ENCODE assay signal across 11 cellular contexts in genomic region chr4:186700746-186701145, GRCh38. TPM values are rescaled to one million over a fixed set of nuclear protein-coding genes. Genes with fewer than 3 reads are reported as not detected.
A peak's percentile ranks its signal among the peaks of the same experiment; 100 is the strongest.
DNase-seq lines count a peak whose midpoint lies in the region; ATAC-seq and TF ChIP-seq lines count a peak whose summit lies in the region.
"Had no signal": no experiment of that assay in that cellular context is flagged by ENCODE, and none has a peak within 500 bp of the region (broad histone marks: within the 10 kb centered on the region; RNA-seq: fewer than 3 reads in every experiment).

No MANE protein-coding gene starts in this region.

- no peak overlapping the region for H3K4me3 Mint-ChIP-seq in osteocyte (ENCODE audit: unreplicated experiment)
- no peak overlapping the region for H3K4me3 Mint-ChIP-seq in activated CD4-positive, alpha-beta T cell treated with anti-CD3 and anti-CD28 coated beads for 36 hours
- H3K4me3 Mint-ChIP-seq: stimulated activated memory B cell treated with anti-CD40 and anti-IgM and Interleukin-4, amounts not matched to agents 10 μg/mL and 1 μg/mL and 100 μg/mL, for 72 hours; T-helper 17 cell had no signal

- 0 out of 2 replicates have a peak, but pooled peaks cover 8% of the 10 kb centered on the region for H3K36me3 ChIP-seq in ACC112 (ENCODE audit: insufficient read depth, low read length)
- H3K36me3 ChIP-seq in cardiac muscle cell = no peaks in the 10 kb centered on the region

- POLR2A ChIA-PET in activated CD4-positive, alpha-beta T cell treated with anti-CD3 and anti-CD28 coated beads for 36 hours (lab: Charles Lee) = no interaction called here

- ATAC-seq in activated CD4-positive, alpha-beta T cell treated with anti-CD3 and anti-CD28 coated beads for 36 hours = no peak
- ATAC-seq in HG02759 (IDR thresholded peaks at IDR 0.05; ENCODE audit: unreplicated experiment) (no peak), HG03025 (IDR thresholded peaks at IDR 0.05; ENCODE audit: low FRiP score, unreplicated experiment) (no peak)
- ATAC-seq: stimulated activated memory B cell treated with anti-CD40 and anti-IgM and Interleukin-4, amounts not matched to agents 10 μg/mL and 1 μg/mL and 100 μg/mL, for 72 hours; T-helper 17 cell had no signal

- peak overlapping the region; percentile 94 for H3K27ac Mint-ChIP-seq in osteocyte (ENCODE audit: unreplicated experiment)
- no peak overlapping the region for H3K27ac Mint-ChIP-seq in activated CD4-positive, alpha-beta T cell treated with anti-CD3 and anti-CD28 coated beads for 36 hours
- H3K27ac Mint-ChIP-seq: stimulated activated memory B cell treated with anti-CD40 and anti-IgM and Interleukin-4, amounts not matched to agents 10 μg/mL and 1 μg/mL and 100 μg/mL, for 72 hours; T-helper 17 cell had no signal

- TF ChIP-seq CTCF in cardiac muscle cell (IDR thresholded peaks at IDR 0.05; ENCODE audit: low read depth, low read length) (no peak), osteocyte (IDR thresholded peaks at IDR 0.05) (no peak)

- DNase-seq in cardiac muscle cell (ENCODE audit: low read depth in 1 of 2, low spot score in 1 of 2) (peak in 1 of 2 donors; percentile 86), osteocyte (ENCODE audit: extremely low spot score, unreplicated experiment) (no peak), NCI-H2081 (lab: John Stamatoyannopoulos, UW) (no peak)
- no peak for DNase-seq in activated CD4-positive, alpha-beta T cell treated with anti-CD3 and anti-CD28 coated beads for 36 hours
- DNase-seq: T-helper 17 cell had no signal

- peaks cover 75% of the 10 kb centered on the region for H3K4me1 Mint-ChIP-seq in osteocyte (ENCODE audit: unreplicated experiment)
- no peaks in the 10 kb centered on the region for H3K4me1 Mint-ChIP-seq in activated CD4-positive, alpha-beta T cell treated with anti-CD3 and anti-CD28 coated beads for 36 hours
- H3K4me1 Mint-ChIP-seq: stimulated activated memory B cell treated with anti-CD40 and anti-IgM and Interleukin-4, amounts not matched to agents 10 μg/mL and 1 μg/mL and 100 μg/mL, for 72 hours; T-helper 17 cell had no signal

- no peaks in the 10 kb centered on the region for H3K27me3 Mint-ChIP-seq in osteocyte (ENCODE audit: unreplicated experiment)
- H3K27me3 Mint-ChIP-seq in activated CD4-positive, alpha-beta T cell treated with anti-CD3 and anti-CD28 coated beads for 36 hours = no peaks in the 10 kb centered on the region
- H3K27me3 Mint-ChIP-seq: stimulated activated memory B cell treated with anti-CD40 and anti-IgM and Interleukin-4, amounts not matched to agents 10 μg/mL and 1 μg/mL and 100 μg/mL, for 72 hours; T-helper 17 cell had no signal

- H3K4me1 ChIP-seq in ACC112 (ENCODE audit: control insufficient read depth, insufficient read depth, low read length, unreplicated experiment) = peaks cover 16% of the 10 kb centered on the region
- peaks cover 31% of the 10 kb centered on the region for H3K4me1 ChIP-seq in cardiac muscle cell (ENCODE audit: low read depth)
- H3K4me1 ChIP-seq: parathyroid adenoma had no signal

- intact Hi-C loops in activated CD4-positive, alpha-beta T cell treated with anti-CD3 and anti-CD28 coated beads for 36 hours (cut with DNase I, micrococcal nuclease) = no loop called here

- CTCF ChIA-PET in activated CD4-positive, alpha-beta T cell treated with anti-CD3 and anti-CD28 coated beads for 36 hours (lab: Charles Lee) = no interaction called here

- H3K9me3 ChIP-seq in cardiac muscle cell (ENCODE audit: low read depth) = no peaks in the 10 kb centered on the region

- peaks cover 74% of the 10 kb centered on the region for H3K79me2 ChIP-seq in ACC112 (ENCODE audit: control insufficient read depth, insufficient read depth, low read length, unreplicated experiment)
- H3K79me2 ChIP-seq: parathyroid adenoma had no signal

- H3K36me3 Mint-ChIP-seq in osteocyte (ENCODE audit: unreplicated experiment) = peaks cover 35% of the 10 kb centered on the region
- no peaks in the 10 kb centered on the region for H3K36me3 Mint-ChIP-seq in activated CD4-positive, alpha-beta T cell treated with anti-CD3 and anti-CD28 coated beads for 36 hours (ENCODE audit: low read depth)
- H3K36me3 Mint-ChIP-seq: stimulated activated memory B cell treated with anti-CD40 and anti-IgM and Interleukin-4, amounts not matched to agents 10 μg/mL and 1 μg/mL and 100 μg/mL, for 72 hours had no signal

- H3K9me3 Mint-ChIP-seq in osteocyte (ENCODE audit: unreplicated experiment) = no peaks in the 10 kb centered on the region
- H3K9me3 Mint-ChIP-seq in activated CD4-positive, alpha-beta T cell treated with anti-CD3 and anti-CD28 coated beads for 36 hours (ENCODE audit: low read depth) = peaks cover 4% of the 10 kb centered on the region

- H3K4me3 ChIP-seq in ACC112 (ENCODE audit: low read depth, low read length) (peak overlapping the region; percentile 63), cardiac muscle cell (no peak overlapping the region)

- H2AFZ ChIP-seq in ACC112 (ENCODE audit: low read length, unreplicated experiment) = no peak overlapping the region
- H2AFZ ChIP-seq: parathyroid adenoma had no signal

- H3K27me3 ChIP-seq in ACC112 (ENCODE audit: insufficient read depth, low read length) (no peaks in the 10 kb centered on the region), cardiac muscle cell (no peaks in the 10 kb centered on the region)

- H3K27ac ChIP-seq in ACC112 (ENCODE audit: low read depth, low read length) (peak overlapping the region; percentile 81), angular gyrus (ENCODE audit: low read depth, low read length) (peak overlapping the region; percentile 66), cardiac muscle cell (peak overlapping the region; percentile 87)
- H3K27ac ChIP-seq: parathyroid adenoma had no signal

RNA-seq across cellular contexts. Expression of gene FAT1, which starts 22.9 kb away (rescaled TPM):
- total RNA-seq in cardiac muscle cell (82.3 and 98.1 TPM in 2 replicates), osteocyte (395 and 408 TPM in 2 replicates)
- polyA plus RNA-seq in cardiac muscle cell = 15.8 and 21.7 TPM in 2 replicates
- under 1 TPM; 0.02 to 0.05 TPM for total RNA-seq in activated CD4-positive, alpha-beta T cell treated with anti-CD3 and anti-CD28 coated beads for 36 hours
- total RNA-seq: T-helper 17 cell had no signal

Comparison
In these comparisons a context has a peak if more than half of its experiments do, and no peak if none do; other contexts are left out.
1. RNA of gene FAT1, which starts 22.9 kb away (total RNA-seq): 395 to 408 TPM in osteocyte and 82.3 to 98.1 TPM in cardiac muscle cell; 0.02 to 0.05 TPM in activated CD4-positive, alpha-beta T cell treated with anti-CD3 and anti-CD28 coated beads for 36 hours; every median in the first group is over 10 times any median in the second.
2. Peak in every context shown above with its lines, with median percentiles within 50 percentile points of each other: H3K27ac ChIP-seq.